Comparison of ENCODE assay signal across 19 cellular contexts in genomic region chr14:72651715-72652114, GRCh38.
A peak's percentile ranks its signal among the peaks of the same experiment; 100 is the strongest.
DNase-seq lines count a peak whose midpoint lies in the region; ATAC-seq, FAIRE-seq and TF ChIP-seq lines count a peak whose summit lies in the region.
"Had no signal": no experiment of that assay in that cellular context is flagged by ENCODE, and none has a peak within 500 bp of the region (broad histone marks: within the 10 kb centered on the region; RNA-seq: fewer than 3 reads in every experiment).

No MANE protein-coding gene starts in this region.

- no peak for FAIRE-seq in GM12891 (lab: Jason Lieb, UNC)
- FAIRE-seq: D721Med had no signal

- no peaks in the 10 kb centered on the region for H3K27me3 ChIP-seq in PC-3 (ENCODE audit: low read length)
- peaks cover 0 to 25% (median 0%) of the 10 kb centered on the region in 3 donors for H3K27me3 ChIP-seq in stomach
- H3K27me3 ChIP-seq: BE2C had no signal

- no peaks in the 10 kb centered on the region for H3K36me3 Mint-ChIP-seq in osteocyte (ENCODE audit: unreplicated experiment)
- H3K36me3 Mint-ChIP-seq: CD8-positive, alpha-beta T cell had no signal

- CTCF ChIA-PET in PC-3 (lab: Charles Lee) (no interaction called here), OCI-LY7 (lab: Charles Lee; ENCODE audit: unreplicated experiment) (no interaction called here)

- peak overlapping the region; percentile 31 for H3K27ac Mint-ChIP-seq in osteocyte (ENCODE audit: unreplicated experiment)
- H3K27ac Mint-ChIP-seq: CD8-positive, alpha-beta T cell had no signal

- no peaks in the 10 kb centered on the region for H4K20me1 ChIP-seq in PC-3 (ENCODE audit: low read length)
- no peaks in the 10 kb centered on the region for H4K20me1 ChIP-seq in OCI-LY7 (ENCODE audit: insufficient read depth, low read length)

- H3K4me1 ChIP-seq in PC-3 (ENCODE audit: insufficient read depth, low read length) (peaks cover 55% of the 10 kb centered on the region), OCI-LY7 (ENCODE audit: insufficient read depth, low read length, poor library complexity, severe bottlenecking) (no peaks in the 10 kb centered on the region), stomach (peaks cover 0 to 5% (median 0%) of the 10 kb centered on the region in 4 donors)

- TF ChIP-seq POLR2A in stomach (IDR thresholded peaks at IDR 0.05), result no peak
- no peak for TF ChIP-seq POLR2A in GM12891 (IDR thresholded peaks at IDR 0.05; ENCODE audit: low read depth, low read length)

- ATAC-seq in PC-3 (no peak), GM21576 (IDR thresholded peaks at IDR 0.05; ENCODE audit: unreplicated experiment) (no peak)
- ATAC-seq: CD8-positive, alpha-beta T cell had no signal

- no peaks in the 10 kb centered on the region for H3K79me2 ChIP-seq in PC-3 (ENCODE audit: low read length)
- H3K79me2 ChIP-seq in OCI-LY7 (ENCODE audit: insufficient read depth, low read depth, low read length), result no peaks in the 10 kb centered on the region

- TF ChIP-seq CTCF in PC-3 (conservative IDR thresholded peaks at IDR 0.05; ENCODE audit: low read depth, low read length) (no peak), osteocyte (IDR thresholded peaks at IDR 0.05) (no peak), OCI-LY7 (conservative IDR thresholded peaks at IDR 0.05; ENCODE audit: low read length) (no peak), stomach (IDR thresholded peaks at IDR 0.05) (no peak)

- POLR2A ChIA-PET in PC-3 (lab: Charles Lee; ENCODE audit: unreplicated experiment), result interaction anchor here (0.7 kb wide), 1 partner anchor 33 kb away, joined by 6 read pairs; no protein-coding TSS in a partner anchor
- POLR2A ChIA-PET in OCI-LY7 (lab: Charles Lee), result no interaction called here

- 60 to 73% (median 68%) methylated on average over 5 of the region's 5 CpGs for WGBS in stomach, 5 donors

- H3K36me3 ChIP-seq in PC-3 (ENCODE audit: low read depth, low read length), result no peaks in the 10 kb centered on the region
- H3K36me3 ChIP-seq in OCI-LY7 (ENCODE audit: insufficient read depth, low read length), result no peaks in the 10 kb centered on the region
- no peaks in the 10 kb centered on the region for H3K36me3 ChIP-seq in stomach
- H3K36me3 ChIP-seq: BE2C had no signal

- no peaks in the 10 kb centered on the region; the same call in 1 of the 2 replicates for H3K9me2 ChIP-seq in PC-3 (replicated peaks; ENCODE audit: low read length)
- H3K9me2 ChIP-seq in OCI-LY7 (ENCODE audit: insufficient read depth, low read length), result no peaks in the 10 kb centered on the region

- BruUV-seq in PC-3 (replicated peaks; lab: Mats Ljungman, UMichigan) (TSS peak; percentile 45), OCI-LY7 (replicated peaks; lab: Mats Ljungman, UMichigan) (no TSS peak)

- H3K4me3 ChIP-seq in PC-3 (ENCODE audit: low read length) (no peak overlapping the region), OCI-LY7 (ENCODE audit: low read depth, low read length, poor library complexity, severe bottlenecking) (no peak overlapping the region), stomach (no peak overlapping the region)

- H3F3A ChIP-seq in PC-3 (ENCODE audit: low read length, unreplicated experiment), result no peaks in the 10 kb centered on the region

- intact Hi-C loops in PC-3 (cut with micrococcal nuclease) (no loop called here), OCI-LY7 (cut with micrococcal nuclease; ENCODE audit: unreplicated experiment) (no loop called here), stomach (cut with DNase I; ENCODE audit: low total_unique reads) (no loop called here)

- DNase-seq in Daoy (ENCODE audit: low read depth) (peak; percentile 52), PC-3 (no peak), cerebellum (ENCODE audit: low spot score) (peak; percentile 58), osteocyte (ENCODE audit: extremely low spot score, unreplicated experiment) (no peak), OCI-LY7 (ENCODE audit: low spot score) (no peak), stomach (no peak), GM12891 (ENCODE audit: insufficient read length, low spot score) (no peak)
- DNase-seq: ACHN; CD8-positive, alpha-beta T cell; DMS79 treated with DMSO at 0.1 percent for 48 hours; GF-D8; Karpas-422; NCI-H1417 treated with DMSO at 0.1 percent for 48 hours; NCI-H2029 treated with DMSO at 0.1 percent for 48 hours; NCI-H510A; RPMI8226 had no signal

- H3K4me2 ChIP-seq in PC-3 (ENCODE audit: low read length) (peak overlapping the region; percentile 35; the same call in 1 of the 2 replicates), OCI-LY7 (ENCODE audit: low read length) (no peak overlapping the region)

- H2AFZ ChIP-seq in PC-3 (ENCODE audit: low read length) (peak overlapping the region; percentile 13; the same call in 1 of the 2 replicates), OCI-LY7 (ENCODE audit: low read length) (no peak overlapping the region)

- H3K9me3 Mint-ChIP-seq in osteocyte (ENCODE audit: unreplicated experiment), result no peaks in the 10 kb centered on the region
- H3K9me3 Mint-ChIP-seq: CD8-positive, alpha-beta T cell had no signal

- no peaks in the 10 kb centered on the region for H3K9me3 ChIP-seq in PC-3 (ENCODE audit: low read length)
- no peaks in the 10 kb centered on the region for H3K9me3 ChIP-seq in OCI-LY7 (ENCODE audit: low read length)
- H3K9me3 ChIP-seq in stomach, result no peaks in the 10 kb centered on the region
- H3K9me3 ChIP-seq: BE2C had no signal

- no peak for TF ChIP-seq EP300 in stomach (IDR thresholded peaks at IDR 0.05)

- H3K27me3 Mint-ChIP-seq in osteocyte (ENCODE audit: unreplicated experiment), result no peaks in the 10 kb centered on the region

- no peak overlapping the region for H3K4me3 Mint-ChIP-seq in osteocyte (ENCODE audit: unreplicated experiment)
- H3K4me3 Mint-ChIP-seq: CD8-positive, alpha-beta T cell had no signal

- peak overlapping the region; percentile 76 for H3K27ac ChIP-seq in PC-3 (ENCODE audit: low read length)
- H3K27ac ChIP-seq in OCI-LY7 (ENCODE audit: low read depth, low read length, poor library complexity, severe bottlenecking), result no peak overlapping the region
- H3K27ac ChIP-seq in stomach, result no peak overlapping the region

- H3K4me1 Mint-ChIP-seq in osteocyte (ENCODE audit: unreplicated experiment), result peaks cover 30% of the 10 kb centered on the region

- H3K9ac ChIP-seq in PC-3 (ENCODE audit: low read length), result peak overlapping the region; percentile 11; the same call in 1 of the 2 replicates

TF ChIP-seq in GM12891, 5 proteins besides CTCF, POLR2A, EP300 and RAD21:
- no peak for TF ChIP-seq SPI1 (IDR thresholded peaks at IDR 0.05; ENCODE audit: low read depth, low read length)
- no peak for TF ChIP-seq TAF1 (IDR thresholded peaks at IDR 0.05; ENCODE audit: low read depth, low read length)
- TF ChIP-seq POLR2AphosphoS5 (IDR thresholded peaks at IDR 0.05; ENCODE audit: low read depth, low read length), result no peak
- no peak for TF ChIP-seq PAX5 (IDR thresholded peaks at IDR 0.05; ENCODE audit: insufficient read depth, low read length, severe bottlenecking)
- no peak for TF ChIP-seq POU2F2 (IDR thresholded peaks at IDR 0.05; ENCODE audit: low read depth, low read length)

Comparison
In these comparisons a context has a peak if more than half of its experiments do, and no peak if none do; other contexts are left out.
1. DNase-seq: peak in Daoy (single experiment) and cerebellum (single experiment); none in PC-3 (single experiment), osteocyte (single experiment), OCI-LY7 (single experiment), stomach (single experiment) and GM12891 (single experiment).